Comparison of ENCODE assay signal across 8 cellular contexts in genomic region chrX:15146515-15146914, GRCh38.
DNase-seq lines count a peak whose midpoint lies in the region; ATAC-seq, FAIRE-seq and TF ChIP-seq lines count a peak whose summit lies in the region.

No MANE protein-coding gene starts in this region.

- H3K36me3 ChIP-seq in astrocyte (ENCODE audit: insufficient read depth, low read length) (no peaks in the 10 kb centered on the region), uterus (no peaks in the 10 kb centered on the region), SJCRH30 (no peaks in the 10 kb centered on the region)

- H3K4me3 Mint-ChIP-seq in astrocyte (ENCODE audit: unreplicated experiment) (no peak overlapping the region), mesothelial cell of epicardium (no peak overlapping the region)

- H3K36me3 Mint-ChIP-seq in astrocyte (ENCODE audit: low read depth, unreplicated experiment), result no peaks in the 10 kb centered on the region
- peaks cover 3% of the 10 kb centered on the region for H3K36me3 Mint-ChIP-seq in mesothelial cell of epicardium

- no peak overlapping the region for H3K27ac ChIP-seq in astrocyte (ENCODE audit: low read depth, low read length)
- H3K27ac ChIP-seq in uterus, result no peak overlapping the region
- no peak overlapping the region for H3K27ac ChIP-seq in SJCRH30

- DNase-seq in Daoy (ENCODE audit: low read depth) (peak; percentile 2), LHCN-M2 (ENCODE audit: low read depth) (peak; percentile 5), astrocyte (ENCODE audit: low read depth) (no peak), mesothelial cell of epicardium (ENCODE audit: low spot score in 2 of 2, unreplicated experiment in 2 of 2) (no peak), uterus (no peak), NCI-H510A (lab: John Stamatoyannopoulos, UW) (no peak), SJCRH30 (no peak)

- H2AFZ ChIP-seq in astrocyte (ENCODE audit: low read depth, low read length), result no peak overlapping the region

- H3K9me3 ChIP-seq in astrocyte (ENCODE audit: insufficient read depth, low read depth, low read length) (no peaks in the 10 kb centered on the region), uterus (no peaks in the 10 kb centered on the region), SJCRH30 (replicated peaks) (no peaks in the 10 kb centered on the region)

- H3K4me3 ChIP-seq in astrocyte (ENCODE audit: insufficient read depth, low read depth, low read length), result no peak overlapping the region
- H3K4me3 ChIP-seq in uterus, result no peak overlapping the region
- H3K4me3 ChIP-seq in SJCRH30, result no peak overlapping the region

- H3K27me3 ChIP-seq in astrocyte (ENCODE audit: insufficient read depth, low read length), result no peaks in the 10 kb centered on the region
- no peaks in the 10 kb centered on the region for H3K27me3 ChIP-seq in uterus
- no peaks in the 10 kb centered on the region for H3K27me3 ChIP-seq in SJCRH30

- H3K4me1 ChIP-seq in astrocyte (ENCODE audit: insufficient read depth, low read length) (no peaks in the 10 kb centered on the region), uterus (no peaks in the 10 kb centered on the region), SJCRH30 (0 out of 2 replicates have a peak, but pooled peaks cover 5% of the 10 kb centered on the region)

- no peak for FAIRE-seq in astrocyte (lab: Jason Lieb, UNC)

- TF ChIP-seq CTCF in astrocyte (IDR thresholded peaks at IDR 0.05; ENCODE audit: insufficient read depth, low read depth, low read length), result peak; percentile 11
- peak; percentile 66 for TF ChIP-seq CTCF in mesothelial cell of epicardium (IDR thresholded peaks at IDR 0.05; ENCODE audit: unreplicated experiment)
- TF ChIP-seq CTCF in uterus (IDR thresholded peaks at IDR 0.05), result peak in 1 of 4 experiments; percentile 8

- TF ChIP-seq POLR2A in uterus (IDR thresholded peaks at IDR 0.05), result no peak

- intact Hi-C loops in uterus (cut with DNase I; ENCODE audit: low total_unique reads), result no loop called here

- H3K9ac ChIP-seq in astrocyte (ENCODE audit: low read length), result no peak overlapping the region

- ATAC-seq in GM21423 (IDR thresholded peaks at IDR 0.05; ENCODE audit: unreplicated experiment), result no peak

- H3K79me2 ChIP-seq in astrocyte (ENCODE audit: insufficient read depth, low read length), result no peaks in the 10 kb centered on the region

- H3K9me3 Mint-ChIP-seq in astrocyte (ENCODE audit: unreplicated experiment) (no peaks in the 10 kb centered on the region), mesothelial cell of epicardium (peaks cover 30% of the 10 kb centered on the region)

- H3K4me2 ChIP-seq in astrocyte (ENCODE audit: low read length), result no peak overlapping the region

- H3K27ac Mint-ChIP-seq in astrocyte (ENCODE audit: unreplicated experiment) (no peak overlapping the region), mesothelial cell of epicardium (no peak overlapping the region)

- no peaks in the 10 kb centered on the region for H4K20me1 ChIP-seq in astrocyte (ENCODE audit: insufficient read depth, low read length)

- no peaks in the 10 kb centered on the region for H3K27me3 Mint-ChIP-seq in astrocyte (ENCODE audit: low read depth, unreplicated experiment)
- H3K27me3 Mint-ChIP-seq in mesothelial cell of epicardium (ENCODE audit: low read depth), result peaks cover 2% of the 10 kb centered on the region

- H3K4me1 Mint-ChIP-seq in astrocyte (ENCODE audit: low read depth, unreplicated experiment), result peaks cover 24% of the 10 kb centered on the region
- H3K4me1 Mint-ChIP-seq in mesothelial cell of epicardium, result peaks cover 8% of the 10 kb centered on the region

Comparison
In these comparisons a context has a peak if more than half of its experiments do, and no peak if none do; other contexts are left out.
1. DNase-seq: peak in Daoy (single experiment) and LHCN-M2 (single experiment); none in astrocyte (single experiment), mesothelial cell of epicardium (0 of 2), uterus (0 of 2), NCI-H510A (single experiment) and SJCRH30 (0 of 2).